ENCODE assay signal across 8 cellular contexts in genomic region chr17:73156166-73156840, GRCh38. TPM values are rescaled to one million over a fixed set of nuclear protein-coding genes. Genes with fewer than 3 reads are reported as not detected.
DNase-seq lines count a peak whose midpoint lies in the region; ATAC-seq and TF ChIP-seq lines count a peak whose summit lies in the region.

No MANE protein-coding gene starts in this region.

- H3K9me3 Mint-ChIP-seq in activated naive CD8-positive, alpha-beta T cell treated with anti-CD3 and anti-CD28 coated beads, Interleukin-2, amount 10 ng/mL, durations not matched to agents 7 days and 5 days = peaks cover 2% of the 10 kb centered on the region

- peak; percentile 50 to 89 (median 80) for TF ChIP-seq CTCF in heart right ventricle (IDR thresholded peaks at IDR 0.05)

- no peak overlapping the region for H3K4me3 ChIP-seq in heart right ventricle

- no peak overlapping the region for H3K4me3 Mint-ChIP-seq in activated naive CD8-positive, alpha-beta T cell treated with anti-CD3 and anti-CD28 coated beads, Interleukin-2, amount 10 ng/mL, durations not matched to agents 7 days and 5 days

- H3K36me3 ChIP-seq in heart right ventricle = no peaks in the 10 kb centered on the region

- intact Hi-C loops in heart right ventricle (cut with DNase I) = loop anchor here in 9 of 10 donors (1.0 to 10.0 kb wide), 9 partner anchors 64 to 602 kb away; partner anchors contain the start of gene SLC39A11 (in 1 of the 9)

- in situ Hi-C loops in G401 (cut with HindIII; ENCODE audit: low sequenced_read_pairs) = loop anchor here (25.0 kb wide), 1 partner anchor 169 kb away; no protein-coding TSS in a partner anchor
- in situ Hi-C loops in KBM-7 (cut with MboI; ENCODE audit: low pct_unique_long_range_greater_than_20kb, low sequenced_read_pairs) = no loop called here
- in situ Hi-C loops in SK-MEL-5 (cut with HindIII; ENCODE audit: low pct_unique_long_range_greater_than_20kb, low sequenced_read_pairs) = no loop called here

- 15 to 18% methylated on average over 22 of the region's 22 CpGs for WGBS in heart right ventricle, 2 donors

- H3K9me3 ChIP-seq in heart right ventricle = no peaks in the 10 kb centered on the region

- H3K27me3 Mint-ChIP-seq in activated naive CD8-positive, alpha-beta T cell treated with anti-CD3 and anti-CD28 coated beads, Interleukin-2, amount 10 ng/mL, durations not matched to agents 7 days and 5 days = peaks cover 33% of the 10 kb centered on the region

- DNase-seq in G401 (ENCODE audit: low spot score) (peak; percentile 72), KBM-7 (peak; percentile 61), SK-MEL-5 (ENCODE audit: low read depth, low spot score) (peak; percentile 90), heart right ventricle (peak; percentile 62 to 73), retina (peak; percentile 86)
- peak; percentile 73 for DNase-seq in activated naive CD8-positive, alpha-beta T cell treated with anti-CD3 and anti-CD28 coated beads, Interleukin-2, amount 10 ng/mL, durations not matched to agents 7 days and 5 days

- no peaks in the 10 kb centered on the region for H3K36me3 Mint-ChIP-seq in activated naive CD8-positive, alpha-beta T cell treated with anti-CD3 and anti-CD28 coated beads, Interleukin-2, amount 10 ng/mL, durations not matched to agents 7 days and 5 days

- H3K4me1 Mint-ChIP-seq in activated naive CD8-positive, alpha-beta T cell treated with anti-CD3 and anti-CD28 coated beads, Interleukin-2, amount 10 ng/mL, durations not matched to agents 7 days and 5 days = peaks cover 8% of the 10 kb centered on the region

- ATAC-seq in GM21737 (IDR thresholded peaks at IDR 0.05; ENCODE audit: unreplicated experiment) (peak; percentile 73), heart right ventricle (peak; percentile 81 to 95 (median 92)), HG02970 (IDR thresholded peaks at IDR 0.05; ENCODE audit: low FRiP score, unreplicated experiment) (no peak)
- ATAC-seq in activated naive CD8-positive, alpha-beta T cell treated with anti-CD3 and anti-CD28 coated beads, Interleukin-2, amount 10 ng/mL, durations not matched to agents 7 days and 5 days (ENCODE audit: low read depth) = peak; percentile 89

- H3K27ac ChIP-seq in heart right ventricle = peak overlapping the region in 1 of 10 donors; percentile 10

- peaks cover 0 to 20% (median 8%) of the 10 kb centered on the region in 9 donors for H3K4me1 ChIP-seq in heart right ventricle

- H3K27ac Mint-ChIP-seq in activated naive CD8-positive, alpha-beta T cell treated with anti-CD3 and anti-CD28 coated beads, Interleukin-2, amount 10 ng/mL, durations not matched to agents 7 days and 5 days = no peak overlapping the region

- POLR2A ChIA-PET in activated naive CD8-positive, alpha-beta T cell treated with anti-CD3 and anti-CD28 coated beads, Interleukin-2, amount 10 ng/mL, durations not matched to agents 7 days and 5 days (lab: Charles Lee) = interaction anchor here (2.0 kb wide), 1 partner anchor 429 kb away, joined by 11 read pairs; no protein-coding TSS in a partner anchor

- H3K27me3 ChIP-seq in heart right ventricle = peaks cover 0 to 40% (median 24%) of the 10 kb centered on the region in 7 donors

RNA-seq across cellular contexts. Expression of gene SSTR2, which starts 8.5 kb away (rescaled TPM):
- 0.03 TPM in 1 of 2 replicates, not detected in the other for total RNA-seq in G401 (2014; rRNA removed; shearing (Covaris generic))
- 0.03 and 0.08 TPM in 2 replicates for total RNA-seq in SK-MEL-5 (2014; rRNA removed; shearing (Covaris generic))
- 0.01 TPM in 1 of 2 replicates, not detected in the other for polyA plus RNA-seq in SK-MEL-5 (2015; cell fraction: cytosol; rRNA removed)
- not detected in 2 replicates for polyA plus RNA-seq in SK-MEL-5 (2015; cell fraction: nucleus; rRNA removed)
- not detected for total RNA-seq in activated naive CD8-positive, alpha-beta T cell treated with anti-CD3 and anti-CD28 coated beads, Interleukin-2, amount 10 ng/mL, durations not matched to agents 7 days and 5 days
- 1 to 10 TPM in 2 of 10 donors, under 1 TPM in 8; 0.04 to 1.2 (median 0.44) TPM for total RNA-seq in heart right ventricle
- polyA plus RNA-seq in heart right ventricle = under 1 TPM; 0.16 to 0.37 TPM

RNA-seq across cellular contexts. Expression of gene COG1, which starts 36.6 kb away (rescaled TPM):
- total RNA-seq in G401 (2014; rRNA removed; shearing (Covaris generic)) = 8.2 and 10.8 TPM in 2 replicates
- 39.3 and 45.1 TPM in 2 replicates for total RNA-seq in SK-MEL-5 (2014; rRNA removed; shearing (Covaris generic))
- polyA plus RNA-seq in SK-MEL-5 (2015; cell fraction: cytosol; rRNA removed) = 33.8 and 35.7 TPM in 2 replicates
- 99.3 and 141 TPM in 2 replicates for polyA plus RNA-seq in SK-MEL-5 (2015; cell fraction: nucleus; rRNA removed)
- 10 to 100 TPM; 51.8 to 53.7 TPM for total RNA-seq in activated naive CD8-positive, alpha-beta T cell treated with anti-CD3 and anti-CD28 coated beads, Interleukin-2, amount 10 ng/mL, durations not matched to agents 7 days and 5 days
- 10 to 100 TPM; 44.4 to 70.6 (median 58.0) TPM for total RNA-seq in heart right ventricle
- polyA plus RNA-seq in heart right ventricle = 10 to 100 TPM; 27.1 to 97.2 TPM
